In the genomic region with DNA sequence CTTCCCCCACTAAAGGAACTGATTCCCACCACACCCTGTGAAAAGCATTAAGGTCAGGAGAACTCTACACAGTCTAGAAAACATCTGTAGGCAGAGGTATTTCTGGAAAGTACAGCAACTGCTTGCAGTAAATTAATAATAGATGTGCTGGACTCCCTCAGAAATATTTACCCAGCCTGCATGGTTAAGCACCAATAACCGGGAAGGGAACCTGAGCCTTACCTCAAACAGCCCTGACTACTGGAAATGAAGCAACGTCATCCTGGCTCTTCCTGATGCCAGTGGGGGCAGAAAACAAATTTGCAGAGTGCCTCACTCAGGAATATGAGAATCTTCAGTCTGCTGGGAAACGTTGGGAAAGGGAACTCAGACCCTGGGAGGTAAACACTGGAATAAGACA, we compare ENCODE assay signal across 29 cellular contexts.
"Had no signal": no experiment of that assay in that cellular context is flagged by ENCODE, and none has a peak within 500 bp of the region (broad histone marks: within the 10 kb centered on the region; RNA-seq: fewer than 3 reads in every experiment).

No MANE protein-coding gene starts in this region.

- H3K27me3 ChIP-seq: neutrophil, upper lobe of left lung, vagina had no signal

- H3K4me3 ChIP-seq: left ventricle myocardium inferior, lung, skin epidermis, thoracic aorta, upper lobe of left lung, vagina had no signal

- DNase-seq: activated CD4-positive, alpha-beta T cell treated with anti-CD3 and anti-CD28 coated beads for 36 hours; activated CD4-positive, CD25-positive, alpha-beta regulatory T cell; activated CD8-positive, alpha-beta memory T cell treated with anti-CD3 and anti-CD28 coated beads, Interleukin-2, amount 10 ng/mL, durations not matched to agents 7 days and 5 days; activated CD8-positive, alpha-beta T cell treated with anti-CD3 and anti-CD28 coated beads, Interleukin-2, amount 10 ng/mL, durations not matched to agents 7 days and 5 days; activated naive CD4-positive, alpha-beta T cell; activated T-cell treated with anti-CD3 and anti-CD28 coated beads for 4 hours; activated T-cell treated with anti-CD3 and anti-CD28 coated beads, Interleukin-2, amount 50 U/mL, for 72 hours; anterior cingulate cortex; dermis blood vessel endothelial cell; effector CD4-positive, alpha-beta T cell; head of caudate nucleus; hypothalamus; immature natural killer cell; kidney; left ventricle myocardium inferior; mesendoderm; natural killer cell; retina; stimulated activated CD4-positive, alpha-beta T cell treated with anti-CD3 and anti-CD28 coated beads, Interleukin-12 subunit alpha, Interleukin-12 subunit beta, amount 100 ng/mL, for 4 hours; stimulated activated CD4-positive, alpha-beta T cell treated with anti-CD3 and anti-CD28 coated beads, Interleukin-4, amount 100 ng/mL, for 1 hour; upper lobe of left lung had no signal

- H3K27ac ChIP-seq: epithelial cell of prostate, left ventricle myocardium inferior, neutrophil, skin epidermis, thoracic aorta, upper lobe of left lung, vagina had no signal

- H3K36me3 ChIP-seq: left ventricle myocardium inferior, neutrophil, thoracic aorta, upper lobe of left lung, vagina had no signal

- H3K9me3 ChIP-seq: neutrophil, vagina had no signal

- ATAC-seq: activated CD4-positive, alpha-beta T cell treated with anti-CD3 and anti-CD28 coated beads for 36 hours; activated CD8-positive, alpha-beta memory T cell treated with anti-CD3 and anti-CD28 coated beads, Interleukin-2, amount 10 ng/mL, durations not matched to agents 7 days and 5 days; activated CD8-positive, alpha-beta T cell treated with anti-CD3 and anti-CD28 coated beads, Interleukin-2, amount 10 ng/mL, durations not matched to agents 7 days and 5 days; activated T-cell treated with anti-CD3 and anti-CD28 coated beads, Interleukin-2, amount 50 U/mL, for 72 hours; natural killer cell; sciatic nerve; stimulated activated effector memory CD8-positive, alpha-beta T cell treated with anti-CD3 and anti-CD28 coated beads, Interleukin-12 subunit alpha, Interleukin-12 subunit beta, amount 100 ng/mL, for 72 hours had no signal

- H3K4me1 ChIP-seq: left ventricle myocardium inferior, upper lobe of left lung, vagina had no signal
